In the genomic region with DNA sequence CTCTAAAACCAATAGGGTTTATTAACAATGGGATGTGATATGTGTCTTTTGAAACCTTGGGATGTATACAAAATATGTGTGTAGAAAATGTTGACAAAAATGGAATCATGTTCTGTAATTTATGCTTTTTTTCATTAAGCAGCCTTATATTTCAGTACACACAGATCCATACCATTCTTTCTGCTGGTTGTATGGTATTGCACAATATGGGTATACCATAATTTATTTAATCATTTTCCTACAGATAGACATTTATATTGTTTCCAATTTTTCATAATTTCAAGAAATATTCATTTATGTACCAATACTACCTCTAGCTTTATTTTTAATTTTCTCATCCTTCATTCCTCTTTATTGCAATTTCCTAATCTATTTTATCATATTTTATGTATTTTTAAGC, we compare ENCODE assay signal across 35 cellular contexts.
"Had no signal": no experiment of that assay in that cellular context is flagged by ENCODE, and none has a peak within 500 bp of the region (broad histone marks: within the 10 kb centered on the region; RNA-seq: fewer than 3 reads in every experiment).

No MANE protein-coding gene starts in this region.

- H3K4me3 ChIP-seq: MG63 had no signal

- H3K9me3 ChIP-seq: MG63 had no signal

- H3K27me3 ChIP-seq: MG63 had no signal

- DNase-seq: Karpas-422, Kasumi-1, MG63, MM.1S, MV-4-11, NCI-H1048, NCI-H1092, NCI-H1092 treated with DMSO at 0.1 percent for 48 hours, NCI-H1105, NCI-H1105 treated with DMSO at 0.1 percent for 48 hours, NCI-H1417, NCI-H1417 treated with DMSO at 0.1 percent for 48 hours, NCI-H1436, NCI-H1436 treated with DMSO at 0.1 percent for 48 hours, NCI-H146, NCI-H1694, NCI-H1694 treated with DMSO at 0.1 percent for 48 hours, NCI-H187, NCI-H187 treated with DMSO at 0.1 percent for 48 hours, NCI-H1930, NCI-H2029, NCI-H2029 treated with DMSO at 0.1 percent for 48 hours, NCI-H2081, NCI-H2081 treated with DMSO at 0.1 percent for 48 hours, NCI-H2107, NCI-H2171, NCI-H2171 treated with DMSO at 0.1 percent for 48 hours, NCI-H2227 treated with DMSO at 0.1 percent for 48 hours, NCI-H226, NCI-H345, NCI-H446, NCI-H446 treated with DMSO at 0.1 percent for 48 hours, NCI-H510A, NCI-H510A treated with DMSO at 0.1 percent for 48 hours, NCI-H524 had no signal

- H3K36me3 ChIP-seq: MG63 had no signal
